8 cellular contexts compared by ENCODE assay signal in genomic region chr9:86946712-86947145, GRCh38. TPM values are rescaled to one million over a fixed set of nuclear protein-coding genes. Genes with fewer than 3 reads are reported as not detected.
DNase-seq lines count a peak whose midpoint lies in the region; ATAC-seq and TF ChIP-seq lines count a peak whose summit lies in the region.

No MANE protein-coding gene starts in this region.

- TF ChIP-seq CTCF in NB4 (IDR thresholded peaks at IDR 0.05; ENCODE audit: low read depth, low read length), result no peak
- TF ChIP-seq CTCF in left ventricle myocardium inferior (IDR thresholded peaks at IDR 0.05; ENCODE audit: borderline replicate concordance), result no peak

- peaks cover 15% of the 10 kb centered on the region for H3K9me3 ChIP-seq in BLaER1
- no peaks in the 10 kb centered on the region for H3K9me3 ChIP-seq in left ventricle myocardium inferior (replicated peaks)

- H3K27ac ChIP-seq in BLaER1 (peak overlapping the region; percentile 81), left ventricle myocardium inferior (replicated peaks) (peak overlapping the region; percentile 97)

- H3K4me3 ChIP-seq in BLaER1 (peak overlapping the region; percentile 90), NB4 (ENCODE audit: low read depth, low read length) (peak overlapping the region; percentile 25), left ventricle myocardium inferior (peak overlapping the region; percentile 91)

- intact Hi-C loops in left ventricle myocardium inferior (cut with micrococcal nuclease), result no loop called here

- H3K9ac ChIP-seq in BLaER1, result peak overlapping the region; percentile 85

- peak overlapping the region; percentile 93 for H3K4me2 ChIP-seq in BLaER1

- TF ChIP-seq POLR2A in NB4 (IDR thresholded peaks at IDR 0.05; ENCODE audit: extremely low read depth, insufficient read length), result no peak

- H3K36me3 ChIP-seq in BLaER1 (no peaks in the 10 kb centered on the region), left ventricle myocardium inferior (no peaks in the 10 kb centered on the region)

- peak; percentile 51 for DNase-seq in NB4 (ENCODE audit: low read depth)
- peak; percentile 33 to 57 for DNase-seq in activated naive CD4-positive, alpha-beta T cell treated with anti-CD3 and anti-CD28 coated beads, Interleukin-2, amount 50 U/mL, for 72 hours (ENCODE audit: low spot score in 2 of 2)
- DNase-seq in left ventricle myocardium inferior, result peak; percentile 49
- peak; percentile 81 for DNase-seq in retina
- DNase-seq in kidney tubule cell (ENCODE audit: low spot score), result no peak
- DNase-seq in SKM-1 treated with dmso at 0.1 percent for 144 hours (lab: John Stamatoyannopoulos, UW; ENCODE audit: unreplicated experiment), result no peak

- H3K36me3 Mint-ChIP-seq in activated naive CD4-positive, alpha-beta T cell treated with anti-CD3 and anti-CD28 coated beads, Interleukin-2, amount 50 U/mL, for 72 hours, result peaks cover 0 to 2% of the 10 kb centered on the region in 2 donors

- no peak overlapping the region for H3K27ac Mint-ChIP-seq in activated naive CD4-positive, alpha-beta T cell treated with anti-CD3 and anti-CD28 coated beads, Interleukin-2, amount 50 U/mL, for 72 hours

- peaks cover 0 to 6% of the 10 kb centered on the region in 2 donors for H3K9me3 Mint-ChIP-seq in activated naive CD4-positive, alpha-beta T cell treated with anti-CD3 and anti-CD28 coated beads, Interleukin-2, amount 50 U/mL, for 72 hours

- H3K4me1 ChIP-seq in BLaER1 (peaks cover 34% of the 10 kb centered on the region), left ventricle myocardium inferior (peaks cover 37% of the 10 kb centered on the region)

- peaks cover 22% of the 10 kb centered on the region; the same call in 1 of the 2 replicates for H3K27me3 ChIP-seq in BLaER1
- peaks cover 2% of the 10 kb centered on the region for H3K27me3 ChIP-seq in left ventricle myocardium inferior (ENCODE audit: low read depth)

- peaks cover 15% of the 10 kb centered on the region; the same call in 1 of the 2 replicates for H4K20me1 ChIP-seq in BLaER1

- peak; percentile 1 for ATAC-seq in GM21619 (IDR thresholded peaks at IDR 0.05; ENCODE audit: unreplicated experiment)
- peak in 1 of 2 donors; percentile 14 for ATAC-seq in activated naive CD4-positive, alpha-beta T cell treated with anti-CD3 and anti-CD28 coated beads, Interleukin-2, amount 50 U/mL, for 72 hours

RNA-seq across cellular contexts. Expression of gene GAS1, which starts 0.6 kb away (rescaled TPM):
- under 1 TPM in 1 of 2 donors, not detected in 1; 0.14 TPM for total RNA-seq in activated naive CD4-positive, alpha-beta T cell treated with anti-CD3 and anti-CD28 coated beads, Interleukin-2, amount 50 U/mL, for 72 hours
- 11.0 TPM for total RNA-seq in left ventricle myocardium inferior

Comparison
In these comparisons a context has a peak if more than half of its experiments do, and no peak if none do; other contexts are left out.
1. H3K4me3 ChIP-seq: peak in every context shown above with its lines; median percentile 91 in left ventricle myocardium inferior; 90 in BLaER1; 25 in NB4.
2. DNase-seq: peak in NB4 (single experiment), activated naive CD4-positive, alpha-beta T cell treated with anti-CD3 and anti-CD28 coated beads, Interleukin-2, amount 50 U/mL, for 72 hours (2 of 2), left ventricle myocardium inferior (single experiment) and retina (single experiment); none in kidney tubule cell (single experiment) and SKM-1 treated with dmso at 0.1 percent for 144 hours (single experiment).
3. RNA of gene GAS1, which starts 0.6 kb away (total RNA-seq): 11.0 TPM in left ventricle myocardium inferior (single experiment); 0.14 TPM in activated naive CD4-positive, alpha-beta T cell treated with anti-CD3 and anti-CD28 coated beads, Interleukin-2, amount 50 U/mL, for 72 hours; every median in the first group is over 10 times any median in the second.